In the genomic region with DNA sequence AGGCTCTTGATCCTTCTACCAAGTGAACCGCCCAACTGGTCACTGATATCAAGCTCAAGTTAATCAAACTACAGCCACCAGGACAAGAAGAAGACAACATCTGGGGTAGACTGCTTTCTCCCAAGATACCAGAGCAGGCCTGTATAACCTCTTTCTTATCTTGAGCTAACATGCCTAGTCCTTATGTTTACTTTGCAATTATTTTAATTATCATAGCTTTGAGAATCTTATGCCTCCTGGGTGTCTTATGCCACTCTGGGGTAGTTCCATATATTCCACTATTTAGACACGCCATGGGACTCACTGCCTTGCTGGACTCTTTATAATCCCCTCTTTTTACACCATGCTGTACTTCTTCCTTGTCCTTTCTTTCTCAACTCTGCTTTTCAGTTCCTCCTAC, we compare ENCODE assay signal across 1 cellular context.
A peak's percentile ranks its signal among the peaks of the same experiment; 100 is the strongest.
TF ChIP-seq lines count a peak whose summit lies in the region.

No MANE protein-coding gene starts in this region.

TF ChIP-seq in K562, 482 proteins besides CTCF, POLR2A, EP300 and RAD21 (continued from another document and continues in another):
- TF ChIP-seq, protein P1, sequence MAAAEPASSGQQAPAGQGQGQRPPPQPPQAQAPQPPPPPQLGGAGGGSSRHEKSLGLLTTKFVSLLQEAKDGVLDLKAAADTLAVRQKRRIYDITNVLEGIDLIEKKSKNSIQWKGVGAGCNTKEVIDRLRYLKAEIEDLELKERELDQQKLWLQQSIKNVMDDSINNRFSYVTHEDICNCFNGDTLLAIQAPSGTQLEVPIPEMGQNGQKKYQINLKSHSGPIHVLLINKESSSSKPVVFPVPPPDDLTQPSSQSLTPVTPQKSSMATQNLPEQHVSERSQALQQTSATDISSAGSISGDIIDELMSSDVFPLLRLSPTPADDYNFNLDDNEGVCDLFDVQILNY (CRISPR knock-in tag; IDR thresholded peaks at IDR 0.05): no peak
- no peak for TF ChIP-seq NCOA6 (IDR thresholded peaks at IDR 0.05)
- no peak for TF ChIP-seq NFRKB (IDR thresholded peaks at IDR 0.05; ENCODE audit: low read depth)
- no peak for TF ChIP-seq ZNF23 (CRISPR knock-in tag; IDR thresholded peaks at IDR 0.05)
- peak; percentile 67; the same call in 1 of the 2 replicates for TF ChIP-seq JUND (IDR thresholded peaks at IDR 0.05; ENCODE audit: borderline replicate concordance, low read depth, low read length)
- no peak for TF ChIP-seq JUND (tag; IDR thresholded peaks at IDR 0.05; ENCODE audit: borderline replicate concordance, low read depth, low read length)
- no peak for TF ChIP-seq GTF2A2 (tag; IDR thresholded peaks at IDR 0.05)
- TF ChIP-seq, protein P2, sequence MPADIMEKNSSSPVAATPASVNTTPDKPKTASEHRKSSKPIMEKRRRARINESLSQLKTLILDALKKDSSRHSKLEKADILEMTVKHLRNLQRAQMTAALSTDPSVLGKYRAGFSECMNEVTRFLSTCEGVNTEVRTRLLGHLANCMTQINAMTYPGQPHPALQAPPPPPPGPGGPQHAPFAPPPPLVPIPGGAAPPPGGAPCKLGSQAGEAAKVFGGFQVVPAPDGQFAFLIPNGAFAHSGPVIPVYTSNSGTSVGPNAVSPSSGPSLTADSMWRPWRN (IDR thresholded peaks at IDR 0.05; ENCODE audit: low read depth): peak; percentile 85
- TF ChIP-seq FOXK2 (conservative IDR thresholded peaks at IDR 0.05 in 1 of 2, IDR thresholded peaks at IDR 0.05 in 1 of 2; ENCODE audit: low read depth in 2 of 2): 0 out of 4 replicates have a peak, but pooled peaks of 1 of the 2 experiments have one; percentile 22
- TF ChIP-seq, protein P3, sequence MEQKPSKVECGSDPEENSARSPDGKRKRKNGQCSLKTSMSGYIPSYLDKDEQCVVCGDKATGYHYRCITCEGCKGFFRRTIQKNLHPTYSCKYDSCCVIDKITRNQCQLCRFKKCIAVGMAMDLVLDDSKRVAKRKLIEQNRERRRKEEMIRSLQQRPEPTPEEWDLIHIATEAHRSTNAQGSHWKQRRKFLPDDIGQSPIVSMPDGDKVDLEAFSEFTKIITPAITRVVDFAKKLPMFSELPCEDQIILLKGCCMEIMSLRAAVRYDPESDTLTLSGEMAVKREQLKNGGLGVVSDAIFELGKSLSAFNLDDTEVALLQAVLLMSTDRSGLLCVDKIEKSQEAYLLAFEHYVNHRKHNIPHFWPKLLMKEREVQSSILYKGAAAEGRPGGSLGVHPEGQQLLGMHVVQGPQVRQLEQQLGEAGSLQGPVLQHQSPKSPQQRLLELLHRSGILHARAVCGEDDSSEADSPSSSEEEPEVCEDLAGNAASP (IDR thresholded peaks at IDR 0.05): no peak
- TF ChIP-seq, protein P4, sequence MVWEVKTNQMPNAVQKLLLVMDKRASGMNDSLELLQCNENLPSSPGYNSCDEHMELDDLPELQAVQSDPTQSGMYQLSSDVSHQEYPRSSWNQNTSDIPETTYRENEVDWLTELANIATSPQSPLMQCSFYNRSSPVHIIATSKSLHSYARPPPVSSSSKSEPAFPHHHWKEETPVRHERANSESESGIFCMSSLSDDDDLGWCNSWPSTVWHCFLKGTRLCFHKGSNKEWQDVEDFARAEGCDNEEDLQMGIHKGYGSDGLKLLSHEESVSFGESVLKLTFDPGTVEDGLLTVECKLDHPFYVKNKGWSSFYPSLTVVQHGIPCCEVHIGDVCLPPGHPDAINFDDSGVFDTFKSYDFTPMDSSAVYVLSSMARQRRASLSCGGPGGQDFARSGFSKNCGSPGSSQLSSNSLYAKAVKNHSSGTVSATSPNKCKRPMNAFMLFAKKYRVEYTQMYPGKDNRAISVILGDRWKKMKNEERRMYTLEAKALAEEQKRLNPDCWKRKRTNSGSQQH (CRISPR knock-in tag; IDR thresholded peaks at IDR 0.05): no peak
- no peak for TF ChIP-seq ZNF224 (CRISPR knock-in tag; IDR thresholded peaks at IDR 0.05)
- TF ChIP-seq LEF1 (IDR thresholded peaks at IDR 0.05): peak; percentile 89; the same call in 1 of the 2 replicates
- TF ChIP-seq ESRRB (CRISPR knock-in tag; IDR thresholded peaks at IDR 0.05; ENCODE audit: borderline replicate concordance): no peak
- no peak for TF ChIP-seq PHF20 (IDR thresholded peaks at IDR 0.05; ENCODE audit: partially characterized antibody)
- peak; percentile 97 for TF ChIP-seq ARID1B (IDR thresholded peaks at IDR 0.05)
- TF ChIP-seq MAFF (IDR thresholded peaks at IDR 0.05; ENCODE audit: low read length): 0 out of 2 replicates have a peak, but pooled peaks have one; percentile 11
- no peak for TF ChIP-seq HNRNPL (IDR thresholded peaks at IDR 0.05; ENCODE audit: low read depth, low read length)
- no peak for TF ChIP-seq RBM34 (IDR thresholded peaks at IDR 0.05; ENCODE audit: borderline replicate concordance, insufficient read depth, low read length)
- TF ChIP-seq, protein P5, sequence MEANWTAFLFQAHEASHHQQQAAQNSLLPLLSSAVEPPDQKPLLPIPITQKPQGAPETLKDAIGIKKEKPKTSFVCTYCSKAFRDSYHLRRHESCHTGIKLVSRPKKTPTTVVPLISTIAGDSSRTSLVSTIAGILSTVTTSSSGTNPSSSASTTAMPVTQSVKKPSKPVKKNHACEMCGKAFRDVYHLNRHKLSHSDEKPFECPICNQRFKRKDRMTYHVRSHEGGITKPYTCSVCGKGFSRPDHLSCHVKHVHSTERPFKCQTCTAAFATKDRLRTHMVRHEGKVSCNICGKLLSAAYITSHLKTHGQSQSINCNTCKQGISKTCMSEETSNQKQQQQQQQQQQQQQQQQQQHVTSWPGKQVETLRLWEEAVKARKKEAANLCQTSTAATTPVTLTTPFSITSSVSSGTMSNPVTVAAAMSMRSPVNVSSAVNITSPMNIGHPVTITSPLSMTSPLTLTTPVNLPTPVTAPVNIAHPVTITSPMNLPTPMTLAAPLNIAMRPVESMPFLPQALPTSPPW (CRISPR knock-in tag; IDR thresholded peaks at IDR 0.05): peak; percentile 46; the same call in 1 of the 2 replicates
- peak; percentile 82 for TF ChIP-seq SMAD4 (CRISPR knock-in tag; conservative IDR thresholded peaks at IDR 0.05)
- peak; percentile 89; the same call in 1 of the 2 replicates for TF ChIP-seq ZKSCAN8 (CRISPR knock-in tag; IDR thresholded peaks at IDR 0.05)
- TF ChIP-seq FOSL1 (tag; conservative IDR thresholded peaks at IDR 0.05): peak; percentile 81
- TF ChIP-seq, protein P6, sequence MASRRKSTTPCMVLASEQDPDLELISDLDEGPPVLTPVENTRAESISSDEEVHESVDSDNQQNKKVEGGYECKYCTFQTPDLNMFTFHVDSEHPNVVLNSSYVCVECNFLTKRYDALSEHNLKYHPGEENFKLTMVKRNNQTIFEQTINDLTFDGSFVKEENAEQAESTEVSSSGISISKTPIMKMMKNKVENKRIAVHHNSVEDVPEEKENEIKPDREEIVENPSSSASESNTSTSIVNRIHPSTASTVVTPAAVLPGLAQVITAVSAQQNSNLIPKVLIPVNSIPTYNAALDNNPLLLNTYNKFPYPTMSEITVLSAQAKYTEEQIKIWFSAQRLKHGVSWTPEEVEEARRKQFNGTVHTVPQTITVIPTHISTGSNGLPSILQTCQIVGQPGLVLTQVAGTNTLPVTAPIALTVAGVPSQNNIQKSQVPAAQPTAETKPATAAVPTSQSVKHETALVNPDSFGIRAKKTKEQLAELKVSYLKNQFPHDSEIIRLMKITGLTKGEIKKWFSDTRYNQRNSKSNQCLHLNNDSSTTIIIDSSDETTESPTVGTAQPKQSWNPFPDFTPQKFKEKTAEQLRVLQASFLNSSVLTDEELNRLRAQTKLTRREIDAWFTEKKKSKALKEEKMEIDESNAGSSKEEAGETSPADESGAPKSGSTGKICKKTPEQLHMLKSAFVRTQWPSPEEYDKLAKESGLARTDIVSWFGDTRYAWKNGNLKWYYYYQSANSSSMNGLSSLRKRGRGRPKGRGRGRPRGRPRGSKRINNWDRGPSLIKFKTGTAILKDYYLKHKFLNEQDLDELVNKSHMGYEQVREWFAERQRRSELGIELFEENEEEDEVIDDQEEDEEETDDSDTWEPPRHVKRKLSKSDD (conservative IDR thresholded peaks at IDR 0.05; ENCODE audit: low read length): no peak
- peak; percentile 31; the same call in 1 of the 2 replicates for TF ChIP-seq MBD2 (IDR thresholded peaks at IDR 0.05; ENCODE audit: borderline replicate concordance, low read depth)
- TF ChIP-seq, protein P7, sequence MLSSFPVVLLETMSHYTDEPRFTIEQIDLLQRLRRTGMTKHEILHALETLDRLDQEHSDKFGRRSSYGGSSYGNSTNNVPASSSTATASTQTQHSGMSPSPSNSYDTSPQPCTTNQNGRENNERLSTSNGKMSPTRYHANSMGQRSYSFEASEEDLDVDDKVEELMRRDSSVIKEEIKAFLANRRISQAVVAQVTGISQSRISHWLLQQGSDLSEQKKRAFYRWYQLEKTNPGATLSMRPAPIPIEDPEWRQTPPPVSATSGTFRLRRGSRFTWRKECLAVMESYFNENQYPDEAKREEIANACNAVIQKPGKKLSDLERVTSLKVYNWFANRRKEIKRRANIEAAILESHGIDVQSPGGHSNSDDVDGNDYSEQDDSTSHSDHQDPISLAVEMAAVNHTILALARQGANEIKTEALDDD (IDR thresholded peaks at IDR 0.05): peak; percentile 97
- TF ChIP-seq ZZZ3 (IDR thresholded peaks at IDR 0.05): no peak
- TF ChIP-seq HDAC2 (IDR thresholded peaks at IDR 0.05): peak; percentile 87; the same call in 1 of the 2 replicates
- no peak for TF ChIP-seq CCAR2 (IDR thresholded peaks at IDR 0.05; ENCODE audit: low read depth, low read length)
- TF ChIP-seq, protein P8, sequence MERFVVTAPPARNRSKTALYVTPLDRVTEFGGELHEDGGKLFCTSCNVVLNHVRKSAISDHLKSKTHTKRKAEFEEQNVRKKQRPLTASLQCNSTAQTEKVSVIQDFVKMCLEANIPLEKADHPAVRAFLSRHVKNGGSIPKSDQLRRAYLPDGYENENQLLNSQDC (CRISPR knock-in tag; IDR thresholded peaks at IDR 0.05): no peak
- peak; percentile 95 for TF ChIP-seq DPF2 (IDR thresholded peaks at IDR 0.05)
- no peak for TF ChIP-seq KLF1 (tag; IDR thresholded peaks at IDR 0.05)
- peak; percentile 87; the same call in 1 of the 2 replicates for TF ChIP-seq CC2D1A (IDR thresholded peaks at IDR 0.05)
- TF ChIP-seq YY1 (IDR thresholded peaks at IDR 0.05; ENCODE audit: borderline replicate concordance in 1 of 3, control insufficient read depth in 1 of 3, extremely low read depth in 1 of 3, insufficient read depth in 3 of 3, insufficient read length in 1 of 3, insufficient replicate concordance in 2 of 3, low read depth in 1 of 3, low read length in 2 of 3): no peak
- peak; percentile 94 for TF ChIP-seq MTA2 (IDR thresholded peaks at IDR 0.05; ENCODE audit: low read depth)
- no peak for TF ChIP-seq DNMT1 (IDR thresholded peaks at IDR 0.05)
- no peak for TF ChIP-seq ZNF408 (CRISPR knock-in tag; IDR thresholded peaks at IDR 0.05; ENCODE audit: low read depth)
- peak; percentile 96 for TF ChIP-seq SMARCA4 (IDR thresholded peaks at IDR 0.05)
- TF ChIP-seq FOXJ2 (tag; IDR thresholded peaks at IDR 0.05): peak; percentile 63
- peak; percentile 95 for TF ChIP-seq SMARCE1 (IDR thresholded peaks at IDR 0.05)
- peak; percentile 48; the same call in 1 of the 2 replicates for TF ChIP-seq DMBX1 (CRISPR knock-in tag; IDR thresholded peaks at IDR 0.05; ENCODE audit: borderline replicate concordance)
- TF ChIP-seq NCOA4 (IDR thresholded peaks at IDR 0.05; ENCODE audit: partially characterized antibody): no peak
- TF ChIP-seq NCOA1 (IDR thresholded peaks at IDR 0.05; ENCODE audit: low read depth): peak; percentile 64; the same call in 1 of the 2 replicates
- TF ChIP-seq ZNF584 (CRISPR knock-in tag; IDR thresholded peaks at IDR 0.05; ENCODE audit: low read depth): peak; percentile 91
- TF ChIP-seq C11orf30 (IDR thresholded peaks at IDR 0.05; ENCODE audit: low read depth): peak; percentile 11; the same call in 1 of the 2 replicates
- no peak for TF ChIP-seq STAG1 (CRISPR knock-in tag; IDR thresholded peaks at IDR 0.05; ENCODE audit: borderline replicate concordance)
- TF ChIP-seq BRF1 (IDR thresholded peaks at IDR 0.05; ENCODE audit: borderline replicate concordance, extremely low read depth, insufficient read length): no peak
- peak; percentile 64; the same call in 1 of the 2 replicates for TF ChIP-seq CTBP1 (IDR thresholded peaks at IDR 0.05; ENCODE audit: borderline replicate concordance)
- TF ChIP-seq GATA2 (CRISPR knock-in tag; IDR thresholded peaks at IDR 0.05): peak; percentile 83
- peak; percentile 97 for TF ChIP-seq CBFA2T3 (IDR thresholded peaks at IDR 0.05)
- TF ChIP-seq TBL1XR1 (IDR thresholded peaks at IDR 0.05; ENCODE audit: low read length in 2 of 2): peak in 1 of 2 experiments; percentile 86; a peak in 2 of 4 replicates
- no peak for TF ChIP-seq SAP30 (IDR thresholded peaks at IDR 0.05; ENCODE audit: borderline replicate concordance, insufficient read depth, low read depth, low read length, poor library complexity, severe bottlenecking)
- TF ChIP-seq DIDO1 (tag; IDR thresholded peaks at IDR 0.05; ENCODE audit: low read depth): 0 out of 2 replicates have a peak, but pooled peaks have one; percentile 10
- TF ChIP-seq, protein P9, sequence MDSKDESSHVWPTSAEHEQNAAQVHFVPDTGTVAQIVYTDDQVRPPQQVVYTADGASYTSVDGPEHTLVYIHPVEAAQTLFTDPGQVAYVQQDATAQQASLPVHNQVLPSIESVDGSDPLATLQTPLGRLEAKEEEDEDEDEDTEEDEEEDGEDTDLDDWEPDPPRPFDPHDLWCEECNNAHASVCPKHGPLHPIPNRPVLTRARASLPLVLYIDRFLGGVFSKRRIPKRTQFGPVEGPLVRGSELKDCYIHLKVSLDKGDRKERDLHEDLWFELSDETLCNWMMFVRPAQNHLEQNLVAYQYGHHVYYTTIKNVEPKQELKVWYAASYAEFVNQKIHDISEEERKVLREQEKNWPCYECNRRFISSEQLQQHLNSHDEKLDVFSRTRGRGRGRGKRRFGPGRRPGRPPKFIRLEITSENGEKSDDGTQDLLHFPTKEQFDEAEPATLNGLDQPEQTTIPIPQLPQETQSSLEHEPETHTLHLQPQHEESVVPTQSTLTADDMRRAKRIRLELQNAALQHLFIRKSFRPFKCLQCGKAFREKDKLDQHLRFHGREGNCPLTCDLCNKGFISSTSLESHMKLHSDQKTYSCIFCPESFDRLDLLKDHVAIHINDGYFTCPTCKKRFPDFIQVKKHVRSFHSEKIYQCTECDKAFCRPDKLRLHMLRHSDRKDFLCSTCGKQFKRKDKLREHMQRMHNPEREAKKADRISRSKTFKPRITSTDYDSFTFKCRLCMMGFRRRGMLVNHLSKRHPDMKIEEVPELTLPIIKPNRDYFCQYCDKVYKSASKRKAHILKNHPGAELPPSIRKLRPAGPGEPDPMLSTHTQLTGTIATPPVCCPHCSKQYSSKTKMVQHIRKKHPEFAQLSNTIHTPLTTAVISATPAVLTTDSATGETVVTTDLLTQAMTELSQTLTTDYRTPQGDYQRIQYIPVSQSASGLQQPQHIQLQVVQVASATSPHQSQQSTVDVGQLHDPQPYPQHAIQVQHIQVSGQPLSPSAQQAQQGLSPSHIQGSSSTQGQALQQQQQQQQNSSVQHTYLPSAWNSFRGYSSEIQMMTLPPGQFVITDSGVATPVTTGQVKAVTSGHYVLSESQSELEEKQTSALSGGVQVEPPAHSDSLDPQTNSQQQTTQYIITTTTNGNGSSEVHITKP (IDR thresholded peaks at IDR 0.05; ENCODE audit: partially characterized antibody): no peak
- peak; percentile 90 for TF ChIP-seq POLR2AphosphoS5 (IDR thresholded peaks at IDR 0.05; ENCODE audit: control insufficient read depth, insufficient read depth, low read depth, low read length)
- peak; percentile 61; the same call in 1 of the 2 replicates for TF ChIP-seq MTA3 (IDR thresholded peaks at IDR 0.05; ENCODE audit: borderline replicate concordance)
- TF ChIP-seq PHB2 (IDR thresholded peaks at IDR 0.05; ENCODE audit: low read depth): peak; percentile 77
- no peak for TF ChIP-seq RBM39 (optimal IDR thresholded peaks at IDR 0.05; ENCODE audit: low read depth, low read length)
